Comparison of ENCODE assay signal across 8 cellular contexts in genomic region chr1:153659175-153659534, GRCh38. TPM values are rescaled to one million over a fixed set of nuclear protein-coding genes. Genes with fewer than 3 reads are reported as not detected.
A peak's percentile ranks its signal among the peaks of the same experiment; 100 is the strongest.
DNase-seq lines count a peak whose midpoint lies in the region; ATAC-seq and TF ChIP-seq lines count a peak whose summit lies in the region.

No MANE protein-coding gene starts in this region.

- intact Hi-C loops in dendritic cell treated with granulocyte-macrophage colony-stimulating factor and Interleukin-4, amounts not matched to agents 40 ng/mL and 50 ng/mL, for 4 days (cut with micrococcal nuclease) = no loop called here

- no peak for DNase-seq in BJ (ENCODE audit: low read depth)
- no peak for DNase-seq in LNCaP clone FGC (ENCODE audit: low read depth)
- no peak for DNase-seq in naive thymus-derived CD8-positive, alpha-beta T cell
- DNase-seq in NCI-H2029 (lab: John Stamatoyannopoulos, UW) = no peak
- no peak for DNase-seq in NCI-H748 treated with DMSO at 0.1 percent for 48 hours (lab: John Stamatoyannopoulos, UW)

- H3K27ac Mint-ChIP-seq in dendritic cell treated with granulocyte-macrophage colony-stimulating factor and Interleukin-4, amounts not matched to agents 40 ng/mL and 50 ng/mL, for 4 days = peak overlapping the region; percentile 96
- H3K27ac Mint-ChIP-seq in naive thymus-derived CD8-positive, alpha-beta T cell = peak overlapping the region; percentile 88 to 97 (median 95)

- no peaks in the 10 kb centered on the region for H3K9me3 Mint-ChIP-seq in dendritic cell treated with granulocyte-macrophage colony-stimulating factor and Interleukin-4, amounts not matched to agents 40 ng/mL and 50 ng/mL, for 4 days
- H3K9me3 Mint-ChIP-seq in naive thymus-derived CD8-positive, alpha-beta T cell = no peaks in the 10 kb centered on the region

- CTCF ChIA-PET in BJ (lab: Yijun Ruan, JAX) = interaction anchor here (1.0 kb wide), 1 partner anchor 18 kb away, joined by 3 read pairs; no protein-coding TSS in a partner anchor

- peaks cover 7% of the 10 kb centered on the region for H3K36me3 Mint-ChIP-seq in dendritic cell treated with granulocyte-macrophage colony-stimulating factor and Interleukin-4, amounts not matched to agents 40 ng/mL and 50 ng/mL, for 4 days (ENCODE audit: low read depth)
- peaks cover 0 to 39% (median 11%) of the 10 kb centered on the region in 3 donors for H3K36me3 Mint-ChIP-seq in naive thymus-derived CD8-positive, alpha-beta T cell

- POLR2A ChIA-PET in BJ (lab: Charles Lee) = no interaction called here
- POLR2A ChIA-PET in naive thymus-derived CD8-positive, alpha-beta T cell (lab: Charles Lee) = interaction anchor here (0.7 to 2.7 kb wide), 12 partner anchors 8 to 304 kb away, joined by 3 to 34 read pairs (median 6); partner anchors contain the start of genes CHTOP, ILF2, INTS3 and S100A6

- H3K27me3 ChIP-seq in BJ (ENCODE audit: control insufficient read depth, insufficient read depth, low read length) = no peaks in the 10 kb centered on the region

- TF ChIP-seq CTCF in BJ (IDR thresholded peaks at IDR 0.05; ENCODE audit: insufficient read depth, low read depth, low read length) (no peak), LNCaP clone FGC (IDR thresholded peaks at IDR 0.05; ENCODE audit: control insufficient read depth, extremely low read depth, insufficient read depth) (no peak)

- H3K27me3 Mint-ChIP-seq in dendritic cell treated with granulocyte-macrophage colony-stimulating factor and Interleukin-4, amounts not matched to agents 40 ng/mL and 50 ng/mL, for 4 days = no peaks in the 10 kb centered on the region
- no peaks in the 10 kb centered on the region for H3K27me3 Mint-ChIP-seq in naive thymus-derived CD8-positive, alpha-beta T cell

- H3K4me3 Mint-ChIP-seq in dendritic cell treated with granulocyte-macrophage colony-stimulating factor and Interleukin-4, amounts not matched to agents 40 ng/mL and 50 ng/mL, for 4 days = peak overlapping the region; percentile 95
- peak overlapping the region; percentile 88 to 98 (median 96) for H3K4me3 Mint-ChIP-seq in naive thymus-derived CD8-positive, alpha-beta T cell

- peaks cover 11% of the 10 kb centered on the region for H3K36me3 ChIP-seq in BJ (ENCODE audit: control insufficient read depth, insufficient read depth, low read length)

- H3K4me1 Mint-ChIP-seq in dendritic cell treated with granulocyte-macrophage colony-stimulating factor and Interleukin-4, amounts not matched to agents 40 ng/mL and 50 ng/mL, for 4 days (ENCODE audit: low read depth) = peaks cover 24% of the 10 kb centered on the region
- peaks cover 0 to 21% (median 12%) of the 10 kb centered on the region in 4 donors for H3K4me1 Mint-ChIP-seq in naive thymus-derived CD8-positive, alpha-beta T cell

- H3K4me3 ChIP-seq in BJ (ENCODE audit: low read depth, low read length) (peak overlapping the region; percentile 85), LNCaP clone FGC (ENCODE audit: low read depth, low read length) (peak overlapping the region; percentile 88)

- ATAC-seq in naive thymus-derived CD8-positive, alpha-beta T cell = no peak
- ATAC-seq in GM19467 (IDR thresholded peaks at IDR 0.05; ENCODE audit: unreplicated experiment) (no peak), GM18517 (IDR thresholded peaks at IDR 0.05; ENCODE audit: unreplicated experiment) (no peak)

RNA-seq across cellular contexts. Expression of gene SNAPIN, which starts 0.7 kb away (rescaled TPM):
- polyA plus RNA-seq in BJ (2011; rRNA removed) = 50.3 and 62.4 TPM in 2 replicates
- 10.3 and 15.6 TPM in 2 replicates for polyA minus RNA-seq in BJ (2011; rRNA and poly(A)+ RNA removed)
- 10 to 100 TPM; 28.2 to 30.7 TPM for total RNA-seq in naive thymus-derived CD8-positive, alpha-beta T cell
- 10 to 100 TPM; 66.6 to 77.4 (median 72.3) TPM for polyA plus RNA-seq in naive thymus-derived CD8-positive, alpha-beta T cell

RNA-seq across cellular contexts. Expression of gene ILF2, which starts 11.6 kb away (rescaled TPM):
- 182 and 213 TPM in 2 replicates for polyA plus RNA-seq in BJ (2011; rRNA removed)
- 96.6 and 159 TPM in 2 replicates for polyA minus RNA-seq in BJ (2011; rRNA and poly(A)+ RNA removed)
- total RNA-seq in naive thymus-derived CD8-positive, alpha-beta T cell = 100 to 1,000 TPM in 1 of 2 experiments, 10 to 100 TPM in 1; 96.8 to 101 TPM
- polyA plus RNA-seq in naive thymus-derived CD8-positive, alpha-beta T cell = 100 to 1,000 TPM; 115 to 140 (median 121) TPM

RNA-seq across cellular contexts. Expression of gene NPR1, which starts 19.3 kb away (rescaled TPM):
- 0.02 TPM in 1 of 2 replicates, not detected in the other for polyA plus RNA-seq in BJ (2011; rRNA removed)
- 0.05 and 0.09 TPM in 2 replicates for polyA minus RNA-seq in BJ (2011; rRNA and poly(A)+ RNA removed)
- not detected for total RNA-seq in naive thymus-derived CD8-positive, alpha-beta T cell
- not detected for polyA plus RNA-seq in naive thymus-derived CD8-positive, alpha-beta T cell

RNA-seq across cellular contexts. Expression of gene CHTOP, which starts 25.3 kb away (rescaled TPM):
- polyA plus RNA-seq in BJ (2011; rRNA removed) = 36.8 and 38.4 TPM in 2 replicates
- polyA minus RNA-seq in BJ (2011; rRNA and poly(A)+ RNA removed) = 18.6 and 21.2 TPM in 2 replicates
- total RNA-seq in naive thymus-derived CD8-positive, alpha-beta T cell = 100 to 1,000 TPM; 152 to 155 TPM
- polyA plus RNA-seq in naive thymus-derived CD8-positive, alpha-beta T cell = 10 to 100 TPM; 45.2 to 74.7 (median 48.8) TPM

RNA-seq across cellular contexts. Expression of gene S100A1, which starts 30.9 kb away (rescaled TPM):
- 0.31 and 0.71 TPM in 2 replicates for polyA plus RNA-seq in BJ (2011; rRNA removed)
- polyA minus RNA-seq in BJ (2011; rRNA and poly(A)+ RNA removed) = not detected in 2 replicates
- total RNA-seq in naive thymus-derived CD8-positive, alpha-beta T cell = not detected
- not detected for polyA plus RNA-seq in naive thymus-derived CD8-positive, alpha-beta T cell
